ENCODE assay signal across 1 cellular context in the genomic region with DNA sequence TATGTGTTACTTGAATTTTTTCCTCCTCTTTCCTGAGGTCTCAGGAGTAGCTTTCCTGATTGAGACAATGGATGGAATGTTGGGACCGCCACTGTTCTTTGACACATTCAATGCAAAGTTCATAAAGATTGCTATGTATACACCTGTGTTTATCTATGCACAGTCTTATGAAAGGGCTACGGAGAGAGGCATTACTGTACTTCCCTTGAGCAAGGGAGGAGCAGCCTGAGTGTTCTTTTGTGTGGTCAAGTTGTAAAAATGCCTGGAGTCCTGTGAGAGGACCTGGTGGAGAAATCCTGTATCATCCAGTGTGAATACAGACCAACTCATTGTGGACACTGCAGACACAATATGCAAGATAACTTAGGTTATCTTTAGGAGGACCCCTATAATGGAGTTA.
TF ChIP-seq lines count a peak whose summit lies in the region.

No MANE protein-coding gene starts in this region.

TF ChIP-seq in GM23338, 12 proteins besides CTCF, POLR2A, EP300 and RAD21 (continued from another document):
- TF ChIP-seq ZNF462 (CRISPR knock-in tag; IDR thresholded peaks at IDR 0.05) (no peak), ZNF114 (CRISPR knock-in tag; IDR thresholded peaks at IDR 0.05) (no peak)
